ENCODE assay signal across 18 cellular contexts in genomic region chr17:32807577-32807976, GRCh38.
DNase-seq lines count a peak whose midpoint lies in the region; ATAC-seq and TF ChIP-seq lines count a peak whose summit lies in the region.
"Had no signal": no experiment of that assay in that cellular context is flagged by ENCODE, and none has a peak within 500 bp of the region (broad histone marks: within the 10 kb centered on the region; RNA-seq: fewer than 3 reads in every experiment).

No MANE protein-coding gene starts in this region.

- no peak for DNase-seq in activated T-cell treated with anti-CD3 and anti-CD28 coated beads, Interleukin-2, amount 50 U/mL, for 72 hours
- DNase-seq in activated T-cell treated with anti-CD3 and anti-CD28 coated beads, Interleukin-2, amount 50 U/mL, for 48 hours: no peak
- DNase-seq in NCI-H526 treated with DMSO at 0.1 percent for 48 hours (lab: John Stamatoyannopoulos, UW): peak; percentile 19
- DNase-seq in endothelial cell (ENCODE audit: low spot score): no peak
- DNase-seq in progenitor cell of endocrine pancreas (ENCODE audit: low spot score, unreplicated experiment): no peak
- no peak for DNase-seq in NCI-H128 (lab: John Stamatoyannopoulos, UW; ENCODE audit: unreplicated experiment)
- DNase-seq in NCI-H2196 treated with DMSO at 0.1 percent for 48 hours (lab: John Stamatoyannopoulos, UW; ENCODE audit: unreplicated experiment): no peak
- DNase-seq in NCI-H82 treated with DMSO at 0.1 percent for 48 hours (lab: John Stamatoyannopoulos, UW; ENCODE audit: unreplicated experiment): no peak
- DNase-seq: 8988T; CD8-positive, alpha-beta T cell; GDM1; HFFc6; Karpas-422; MG63; NCI-H1092 treated with DMSO at 0.1 percent for 48 hours; NCI-H1694 treated with DMSO at 0.1 percent for 48 hours; NCI-H345; SJCRH30 had no signal

- H3K27me3 Mint-ChIP-seq in activated T-cell treated with anti-CD3 and anti-CD28 coated beads, Interleukin-2, amount 50 U/mL, for 72 hours (ENCODE audit: low read depth): no peaks in the 10 kb centered on the region
- H3K27me3 Mint-ChIP-seq in endothelial cell (ENCODE audit: unreplicated experiment) (peaks cover 3% of the 10 kb centered on the region), progenitor cell of endocrine pancreas (no peaks in the 10 kb centered on the region)

- no peaks in the 10 kb centered on the region for H3K9me3 Mint-ChIP-seq in activated T-cell treated with anti-CD3 and anti-CD28 coated beads, Interleukin-2, amount 50 U/mL, for 72 hours
- H3K9me3 Mint-ChIP-seq in endothelial cell (ENCODE audit: unreplicated experiment): no peaks in the 10 kb centered on the region
- no peaks in the 10 kb centered on the region for H3K9me3 Mint-ChIP-seq in progenitor cell of endocrine pancreas (ENCODE audit: low read depth)
- H3K9me3 Mint-ChIP-seq: CD8-positive, alpha-beta T cell; HFFc6 had no signal

- no peaks in the 10 kb centered on the region for H3K4me1 Mint-ChIP-seq in activated T-cell treated with anti-CD3 and anti-CD28 coated beads, Interleukin-2, amount 50 U/mL, for 72 hours (ENCODE audit: low read depth)
- H3K4me1 Mint-ChIP-seq in endothelial cell (ENCODE audit: unreplicated experiment) (peaks cover 18% of the 10 kb centered on the region), progenitor cell of endocrine pancreas (ENCODE audit: low read depth) (peaks cover 8% of the 10 kb centered on the region)

- TF ChIP-seq CTCF in endothelial cell (IDR thresholded peaks at IDR 0.05; ENCODE audit: unreplicated experiment) (no peak), progenitor cell of endocrine pancreas (IDR thresholded peaks at IDR 0.05; ENCODE audit: unreplicated experiment) (no peak)

- H3K27ac Mint-ChIP-seq in activated T-cell treated with anti-CD3 and anti-CD28 coated beads, Interleukin-2, amount 50 U/mL, for 72 hours: no peak overlapping the region
- H3K27ac Mint-ChIP-seq in endothelial cell (ENCODE audit: unreplicated experiment) (peak overlapping the region; percentile 61), progenitor cell of endocrine pancreas (peak overlapping the region; percentile 13)
- H3K27ac Mint-ChIP-seq: CD8-positive, alpha-beta T cell; HFFc6 had no signal

- no peak overlapping the region for H3K4me3 Mint-ChIP-seq in activated T-cell treated with anti-CD3 and anti-CD28 coated beads, Interleukin-2, amount 50 U/mL, for 72 hours
- H3K4me3 Mint-ChIP-seq in endothelial cell (ENCODE audit: unreplicated experiment) (no peak overlapping the region), progenitor cell of endocrine pancreas (ENCODE audit: low read depth) (no peak overlapping the region)
- H3K4me3 Mint-ChIP-seq: CD8-positive, alpha-beta T cell; HFFc6 had no signal

- no peaks in the 10 kb centered on the region for H3K36me3 Mint-ChIP-seq in activated T-cell treated with anti-CD3 and anti-CD28 coated beads, Interleukin-2, amount 50 U/mL, for 72 hours (ENCODE audit: insufficient read depth in 2 of 2)
- H3K36me3 Mint-ChIP-seq in endothelial cell (ENCODE audit: low read depth, unreplicated experiment) (no peaks in the 10 kb centered on the region), progenitor cell of endocrine pancreas (ENCODE audit: insufficient read depth) (no peaks in the 10 kb centered on the region)
- H3K36me3 Mint-ChIP-seq: CD8-positive, alpha-beta T cell had no signal

- peak; percentile 22 to 26 for ATAC-seq in activated T-cell treated with anti-CD3 and anti-CD28 coated beads, Interleukin-2, amount 50 U/mL, for 72 hours (replicated peaks in 1 of 2)
- ATAC-seq: CD8-positive, alpha-beta T cell had no signal
